In the genomic region with DNA sequence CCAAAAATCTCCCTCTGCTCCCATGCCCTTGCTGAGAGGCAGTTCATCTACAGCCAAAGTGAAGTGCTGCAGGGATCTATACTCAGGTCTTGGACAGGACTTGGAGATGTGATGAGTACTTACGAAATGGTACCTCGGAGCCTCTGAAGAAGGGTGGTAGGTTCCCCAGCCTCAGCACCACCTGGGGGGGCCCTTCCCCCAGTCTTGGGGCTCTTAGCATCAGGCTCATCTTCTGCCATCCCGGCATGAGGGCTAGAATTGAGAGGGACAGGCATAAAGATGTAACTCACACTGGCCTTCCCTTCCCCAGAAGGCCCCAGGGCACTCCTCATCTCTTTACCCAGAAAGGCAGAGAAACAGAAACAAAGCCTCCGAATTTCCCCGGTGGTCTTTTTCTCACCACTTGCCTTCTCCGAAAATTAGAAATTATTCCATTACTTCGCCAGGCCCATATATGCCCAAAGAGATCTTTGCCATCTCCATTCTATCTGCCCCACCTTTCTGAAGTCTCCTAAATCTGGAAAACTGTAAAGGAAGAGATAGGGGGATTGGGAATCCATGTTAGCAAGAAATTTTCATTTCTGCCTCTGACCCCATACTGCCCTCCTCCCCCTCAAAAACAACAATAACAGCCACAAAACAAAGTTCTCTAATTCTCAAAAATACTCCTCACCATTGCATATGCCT, we compare ENCODE assay signal across 8 cellular contexts. TPM values are rescaled to one million over a fixed set of nuclear protein-coding genes. Genes with fewer than 3 reads are reported as not detected.
DNase-seq lines count a peak whose midpoint lies in the region; TF ChIP-seq lines count a peak whose summit lies in the region.

No MANE protein-coding gene starts in this region.

- H3K27me3 ChIP-seq in BE2C (no peaks in the 10 kb centered on the region), OCI-LY1 (ENCODE audit: insufficient read depth, low read length) (no peaks in the 10 kb centered on the region)

- H3K9me3 ChIP-seq in BE2C (no peaks in the 10 kb centered on the region), OCI-LY1 (ENCODE audit: low read length) (no peaks in the 10 kb centered on the region; the same call in 1 of the 2 replicates)

- peak overlapping the region; percentile 72 for H3K4me2 ChIP-seq in OCI-LY1 (ENCODE audit: low read length)

- peaks cover 8% of the 10 kb centered on the region for H3K4me1 ChIP-seq in BE2C
- H3K4me1 ChIP-seq in OCI-LY1 (ENCODE audit: insufficient read depth, low read length, severe bottlenecking): peaks cover 30% of the 10 kb centered on the region

- no peaks in the 10 kb centered on the region for H3K27me3 Mint-ChIP-seq in nephron (ENCODE audit: low read depth)

- no peaks in the 10 kb centered on the region for H3K79me2 ChIP-seq in OCI-LY1 (ENCODE audit: insufficient read depth, low read length)

- peaks cover 5% of the 10 kb centered on the region; the same call in 1 of the 2 replicates for H3F3A ChIP-seq in OCI-LY1 (ENCODE audit: insufficient read depth, low read length)

- peaks cover 29% of the 10 kb centered on the region for H3K36me3 Mint-ChIP-seq in nephron (ENCODE audit: low read depth)

- DNase-seq in BE2C (no peak), dermis blood vessel endothelial cell (peak; percentile 13), OCI-M2 (lab: John Stamatoyannopoulos, UW; ENCODE audit: unreplicated experiment) (no peak), HuH-7.5 (ENCODE audit: low spot score) (no peak), activated gamma-delta T cell (lab: John Stamatoyannopoulos, UW) (no peak), NCI-H2227 (lab: John Stamatoyannopoulos, UW; ENCODE audit: unreplicated experiment) (no peak)

- peak overlapping the region; percentile 91 for H3K27ac ChIP-seq in OCI-LY1 (ENCODE audit: low read depth, low read length, poor library complexity, severe bottlenecking)

- H2AFZ ChIP-seq in OCI-LY1 (ENCODE audit: low read length): no peak overlapping the region

- H3K4me1 Mint-ChIP-seq in nephron: peaks cover 22% of the 10 kb centered on the region

- H3K9me2 ChIP-seq in OCI-LY1 (ENCODE audit: low read depth, low read length): no peaks in the 10 kb centered on the region

- H3K4me3 Mint-ChIP-seq in nephron: peak overlapping the region; percentile 91 to 95 (median 95)

- peak overlapping the region; percentile 75 for H3K9ac ChIP-seq in OCI-LY1 (ENCODE audit: low read length)

- H3K36me3 ChIP-seq in BE2C: peaks cover 10% of the 10 kb centered on the region
- H3K36me3 ChIP-seq in OCI-LY1 (ENCODE audit: insufficient read depth, low read length): peaks cover 49% of the 10 kb centered on the region

- peak overlapping the region; percentile 89 for H3K4me3 ChIP-seq in BE2C (ENCODE audit: low read depth, low read length)
- peak overlapping the region; percentile 71 for H3K4me3 ChIP-seq in OCI-LY1 (ENCODE audit: low read depth, low read length, poor library complexity, severe bottlenecking)

- TF ChIP-seq CTCF in BE2C (IDR thresholded peaks at IDR 0.05; ENCODE audit: low read depth, low read length) (no peak), OCI-LY1 (IDR thresholded peaks at IDR 0.05; ENCODE audit: low read length) (no peak), nephron (IDR thresholded peaks at IDR 0.05; ENCODE audit: unreplicated experiment in 3 of 3) (no peak)

- no peaks in the 10 kb centered on the region for H4K20me1 ChIP-seq in OCI-LY1 (ENCODE audit: insufficient read depth, low read length)

- peak overlapping the region; percentile 97 to 99 (median 99) for H3K27ac Mint-ChIP-seq in nephron

- peaks cover 4% of the 10 kb centered on the region for H3K9me3 Mint-ChIP-seq in nephron

RNA-seq across cellular contexts. Expression of gene RFX5, which starts 0.8 kb away (rescaled TPM):
- polyA plus RNA-seq in BE2C (2012; ENCODE audit: insufficient read depth, insufficient read length, low read depth): 21.9 TPM
- 68.8 and 73.3 TPM in 2 replicates for total RNA-seq in dermis blood vessel endothelial cell

RNA-seq across cellular contexts. Expression of gene PI4KB, which starts 19.0 kb away (rescaled TPM):
- 87.0 TPM for polyA plus RNA-seq in BE2C (2012; ENCODE audit: insufficient read depth, insufficient read length, low read depth)
- 45.5 and 55.3 TPM in 2 replicates for total RNA-seq in dermis blood vessel endothelial cell

RNA-seq across cellular contexts. Expression of gene SELENBP1, which starts 26.3 kb away (rescaled TPM):
- 34.5 TPM for polyA plus RNA-seq in BE2C (2012; ENCODE audit: insufficient read depth, insufficient read length, low read depth)
- total RNA-seq in dermis blood vessel endothelial cell: 5.3 TPM in 2 replicates

RNA-seq across cellular contexts. Expression of gene PSMB4, which starts 53.1 kb away (rescaled TPM):
- polyA plus RNA-seq in BE2C (2012; ENCODE audit: insufficient read depth, insufficient read length, low read depth): 310 TPM
- total RNA-seq in dermis blood vessel endothelial cell: 322 and 414 TPM in 2 replicates
